ENCODE assay signal across 8 cellular contexts in the genomic region with DNA sequence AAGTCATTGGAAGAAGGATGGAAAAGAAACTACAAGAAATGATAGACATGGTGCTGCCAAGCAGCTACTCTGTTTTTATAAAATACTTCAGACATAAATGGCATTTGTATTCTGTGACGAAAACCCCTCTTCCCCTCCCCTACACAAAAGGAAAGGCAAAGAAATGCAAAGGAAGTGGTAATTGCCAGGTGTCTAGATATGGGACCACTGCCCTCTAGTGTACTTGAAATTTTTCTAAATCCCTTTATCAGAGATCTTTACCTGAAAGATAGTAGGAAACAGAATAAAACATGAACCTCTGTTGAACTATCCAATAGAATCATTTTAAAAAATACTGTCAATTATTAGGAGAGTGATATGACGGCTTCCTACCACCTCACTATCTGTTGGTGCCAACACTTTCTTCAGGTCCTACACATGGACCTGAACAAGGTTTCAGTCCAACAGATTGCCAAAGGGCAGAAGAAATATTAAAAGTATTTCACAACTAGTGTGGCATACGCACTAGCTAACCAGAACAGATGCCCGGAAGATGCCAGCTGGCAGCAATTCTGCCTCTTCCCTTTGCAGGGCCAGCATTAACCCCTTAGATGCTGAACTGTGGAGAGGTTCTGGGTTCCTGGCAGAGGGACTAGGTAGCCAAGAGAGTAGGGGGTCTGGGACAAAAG.
A peak's percentile ranks its signal among the peaks of the same experiment; 100 is the strongest.
DNase-seq lines count a peak whose midpoint lies in the region; ATAC-seq and TF ChIP-seq lines count a peak whose summit lies in the region.

No MANE protein-coding gene starts in this region.

- no peaks in the 10 kb centered on the region for H3K27me3 ChIP-seq in BE2C
- no peaks in the 10 kb centered on the region for H3K27me3 ChIP-seq in Peyer's patch

- H3K4me3 Mint-ChIP-seq in endothelial cell (ENCODE audit: unreplicated experiment) (no peak overlapping the region), nephron progenitor cell (no peak overlapping the region)

- TF ChIP-seq CTCF in BE2C (IDR thresholded peaks at IDR 0.05; ENCODE audit: low read depth, low read length) (peak; percentile 66), Peyer's patch (IDR thresholded peaks at IDR 0.05) (peak in 4 of 6 experiments; percentile 24 to 48 (median 42)), endothelial cell (IDR thresholded peaks at IDR 0.05; ENCODE audit: unreplicated experiment) (peak; percentile 36), nephron progenitor cell (IDR thresholded peaks at IDR 0.05) (peak; percentile 54)

- DNase-seq in BE2C (no peak), Peyer's patch (no peak), endothelial cell (ENCODE audit: low spot score) (no peak), nephron progenitor cell (no peak), HK-2 (ENCODE audit: unreplicated experiment) (no peak)

- H3K36me3 Mint-ChIP-seq in endothelial cell (ENCODE audit: low read depth, unreplicated experiment) (no peaks in the 10 kb centered on the region), nephron progenitor cell (ENCODE audit: low read depth) (no peaks in the 10 kb centered on the region)

- H3K27me3 Mint-ChIP-seq in endothelial cell (ENCODE audit: unreplicated experiment) (no peaks in the 10 kb centered on the region), nephron progenitor cell (ENCODE audit: low read depth, poor library complexity) (no peaks in the 10 kb centered on the region)

- peak; percentile 56 for ATAC-seq in GM18519 (IDR thresholded peaks at IDR 0.05; ENCODE audit: low FRiP score, unreplicated experiment)
- ATAC-seq in HG03354 (IDR thresholded peaks at IDR 0.05; ENCODE audit: poor library complexity, severe bottlenecking, unreplicated experiment) = peak; percentile 94
- ATAC-seq in HG03469 (IDR thresholded peaks at IDR 0.05; ENCODE audit: unreplicated experiment) = no peak

- no peaks in the 10 kb centered on the region for H3K9me3 Mint-ChIP-seq in endothelial cell (ENCODE audit: unreplicated experiment)
- H3K9me3 Mint-ChIP-seq in nephron progenitor cell = no peaks in the 10 kb centered on the region

- no peak overlapping the region for H3K4me3 ChIP-seq in BE2C (ENCODE audit: low read depth, low read length)
- no peak overlapping the region for H3K4me3 ChIP-seq in Peyer's patch

- H3K4me1 ChIP-seq in BE2C (peaks cover 10% of the 10 kb centered on the region), Peyer's patch (no peaks in the 10 kb centered on the region)

- H3K27ac ChIP-seq in Peyer's patch = no peak overlapping the region

- no peak for TF ChIP-seq POLR2A in Peyer's patch (IDR thresholded peaks at IDR 0.05)

- H3K9me3 ChIP-seq in BE2C (no peaks in the 10 kb centered on the region; the same call in 1 of the 2 replicates), Peyer's patch (no peaks in the 10 kb centered on the region)

- peaks cover 11% of the 10 kb centered on the region for H3K36me3 ChIP-seq in BE2C
- no peaks in the 10 kb centered on the region for H3K36me3 ChIP-seq in Peyer's patch

- H3K27ac Mint-ChIP-seq in endothelial cell (ENCODE audit: unreplicated experiment) (no peak overlapping the region), nephron progenitor cell (no peak overlapping the region)

- peaks cover 10% of the 10 kb centered on the region for H3K4me1 Mint-ChIP-seq in endothelial cell (ENCODE audit: unreplicated experiment)
- H3K4me1 Mint-ChIP-seq in nephron progenitor cell = peaks cover 4% of the 10 kb centered on the region
